ENCODE assay signal across 8 cellular contexts in the genomic region with DNA sequence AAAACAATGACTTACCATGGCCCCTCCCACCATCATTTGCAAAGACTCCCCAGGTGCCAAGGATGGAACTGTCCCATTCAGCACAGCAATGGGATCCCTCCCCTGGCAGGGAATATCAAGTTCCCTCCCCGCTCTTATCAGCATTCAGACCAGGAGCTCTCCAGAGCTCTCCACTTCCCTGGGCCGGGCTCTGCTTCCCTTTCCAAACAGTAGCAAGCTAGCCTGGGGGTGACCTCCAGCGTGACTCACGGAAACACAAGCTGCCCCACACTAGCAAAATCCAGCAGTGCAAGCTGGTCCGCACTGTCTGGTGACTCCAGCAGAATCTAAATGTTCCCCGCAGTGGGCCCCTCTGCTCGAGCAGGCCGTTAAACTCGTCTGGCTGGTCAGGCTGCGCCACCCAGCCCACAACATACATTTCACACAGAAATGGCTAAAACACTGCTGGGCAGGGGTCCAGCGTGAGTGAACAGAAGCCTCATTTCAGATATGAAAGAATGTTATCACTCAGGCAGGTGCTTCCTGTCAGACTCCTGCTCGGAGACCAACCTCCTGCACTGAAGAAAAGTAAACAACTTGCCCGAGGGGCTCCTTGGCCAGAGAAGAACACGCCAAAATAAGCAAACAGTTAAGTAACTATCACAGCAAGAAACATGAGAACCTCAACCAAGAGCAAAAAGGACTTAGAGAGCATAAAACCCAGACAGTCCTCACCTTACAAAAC. TPM values are rescaled to one million over a fixed set of nuclear protein-coding genes. Genes with fewer than 3 reads are reported as not detected.
DNase-seq lines count a peak whose midpoint lies in the region; ATAC-seq and TF ChIP-seq lines count a peak whose summit lies in the region.

No MANE protein-coding gene starts in this region.

- no peak overlapping the region for H3K56ac ChIP-seq in mesendoderm (ENCODE audit: low read length)

- peaks cover 75 to 100% (median 90%) of the 10 kb centered on the region in 11 experiments for H3K36me3 ChIP-seq in BLaER1 treated with 17β-estradiol and CSF1 and Interleukin-3, amounts not matched to agents 10 nM and 100 nM
- H3K36me3 ChIP-seq in brain microvascular endothelial cell (replicated peaks): peaks cover 65% of the 10 kb centered on the region
- peaks cover 11% of the 10 kb centered on the region for H3K36me3 ChIP-seq in mesendoderm (ENCODE audit: control insufficient read depth, insufficient read depth, low read length)
- H3K36me3 ChIP-seq in H7 (replicated peaks; ENCODE audit: control insufficient read depth, insufficient read depth, low read length): peaks cover 34% of the 10 kb centered on the region

- H3K4me2 ChIP-seq in BLaER1 treated with 17β-estradiol and CSF1 and Interleukin-3, amounts not matched to agents 10 nM and 100 nM: peak overlapping the region; percentile 62 to 93 (median 83)
- H3K4me2 ChIP-seq in mesendoderm (ENCODE audit: low read length): no peak overlapping the region

- no CpG with 5 or more reads among the region's 14 CpGs for WGBS in mesendoderm (ENCODE audit: extremely low coverage, insufficient coverage, low lambda C conversion rate)

- H3K79me2 ChIP-seq in mesendoderm (ENCODE audit: control insufficient read depth, insufficient read depth, low read length): no peaks in the 10 kb centered on the region

- H3K79me1 ChIP-seq in mesendoderm (ENCODE audit: low read length): no peaks in the 10 kb centered on the region

- H3K4me1 ChIP-seq in BLaER1 treated with 17β-estradiol and CSF1 and Interleukin-3, amounts not matched to agents 10 nM and 100 nM: peaks cover 27 to 52% (median 42%) of the 10 kb centered on the region in 10 experiments
- H3K4me1 ChIP-seq in mesendoderm (ENCODE audit: control insufficient read depth, low read depth, low read length): no peaks in the 10 kb centered on the region

- H4K5ac ChIP-seq in mesendoderm (ENCODE audit: low read length): no peak overlapping the region

- in situ Hi-C loops in brain microvascular endothelial cell (cut with HindIII; ENCODE audit: low pct_ligation_motif_present, low sequenced_read_pairs): no loop called here

- no peak overlapping the region for H3K18ac ChIP-seq in mesendoderm (ENCODE audit: low read length)

- peak overlapping the region in 10 of 11 experiments; percentile 33 to 81 (median 74); a peak in 18 of 22 replicates for H3K9ac ChIP-seq in BLaER1 treated with 17β-estradiol and CSF1 and Interleukin-3, amounts not matched to agents 10 nM and 100 nM
- H3K9ac ChIP-seq in mesendoderm (ENCODE audit: low read length): no peak overlapping the region

- ATAC-seq in GM21723 (IDR thresholded peaks at IDR 0.05; ENCODE audit: unreplicated experiment): no peak
- no peak for ATAC-seq in GM18861 (IDR thresholded peaks at IDR 0.05; ENCODE audit: unreplicated experiment)

- H4K8ac ChIP-seq in mesendoderm (ENCODE audit: low read depth, low read length): no peak overlapping the region

- no peak overlapping the region for H3K23ac ChIP-seq in mesendoderm (ENCODE audit: low read length)

- peak overlapping the region in 7 of 10 experiments; percentile 30 to 49 (median 42); a peak in 13 of 20 replicates for H3K4me3 ChIP-seq in BLaER1 treated with 17β-estradiol and CSF1 and Interleukin-3, amounts not matched to agents 10 nM and 100 nM
- H3K4me3 ChIP-seq in brain microvascular endothelial cell (ENCODE audit: low read depth, low read length) (no peak overlapping the region), mesendoderm (ENCODE audit: low read length) (no peak overlapping the region), H7 (ENCODE audit: insufficient read depth, low read depth, low read length) (no peak overlapping the region)

- DNase-seq in NCI-H1092 treated with DMSO at 0.1 percent for 48 hours (lab: John Stamatoyannopoulos, UW) (peak; percentile 90), brain microvascular endothelial cell (peak; percentile 93), mesendoderm (peak; percentile 33), H7 (no peak), activated gamma-delta T cell treated with Interleukin-2 at 50 U/mL for 16 hours (no peak)

- H3K4ac ChIP-seq in mesendoderm (ENCODE audit: low read depth, low read length): no peak overlapping the region

- H2AK5ac ChIP-seq in mesendoderm (ENCODE audit: low read length): no peak overlapping the region

- H2BK15ac ChIP-seq in mesendoderm (replicated peaks; ENCODE audit: low read depth): no peak overlapping the region

- TF ChIP-seq CTCF in brain microvascular endothelial cell (IDR thresholded peaks at IDR 0.05; ENCODE audit: low read depth, low read length, missing control alignments): no peak

- no peaks in the 10 kb centered on the region for H3K27me3 ChIP-seq in BLaER1 treated with 17β-estradiol and CSF1 and Interleukin-3, amounts not matched to agents 10 nM and 100 nM
- H3K27me3 ChIP-seq in brain microvascular endothelial cell (replicated peaks): no peaks in the 10 kb centered on the region
- no peaks in the 10 kb centered on the region for H3K27me3 ChIP-seq in mesendoderm (ENCODE audit: insufficient read depth, low read length, poor library complexity)
- H3K27me3 ChIP-seq in H7 (ENCODE audit: control insufficient read depth, insufficient read depth, low read length): no peaks in the 10 kb centered on the region

- peaks cover 0 to 14% (median 0%) of the 10 kb centered on the region in 11 experiments; a peak in 2 of 22 replicates for H4K20me1 ChIP-seq in BLaER1 treated with 17β-estradiol and CSF1 and Interleukin-3, amounts not matched to agents 10 nM and 100 nM

- H3K9me3 ChIP-seq in BLaER1 treated with 17β-estradiol and CSF1 and Interleukin-3, amounts not matched to agents 10 nM and 100 nM (replicated peaks in 1 of 11): peaks cover 0 to 25% (median 13%) of the 10 kb centered on the region in 11 experiments; a peak in 20 of 22 replicates

- H2BK5ac ChIP-seq in mesendoderm (ENCODE audit: low read length): no peak overlapping the region

- H2BK120ac ChIP-seq in mesendoderm (ENCODE audit: low read depth, low read length): no peak overlapping the region

- peak overlapping the region; percentile 2 to 91 (median 84); a peak in 20 of 22 replicates for H3K27ac ChIP-seq in BLaER1 treated with 17β-estradiol and CSF1 and Interleukin-3, amounts not matched to agents 10 nM and 100 nM
- H3K27ac ChIP-seq in brain microvascular endothelial cell (peak overlapping the region; percentile 79), mesendoderm (ENCODE audit: low read depth, low read length) (no peak overlapping the region)

RNA-seq across cellular contexts. Expression of gene STAT1, which starts 33.9 kb away (rescaled TPM):
- polyA plus RNA-seq in mesendoderm (2013, experiment 1 of 2): 21.3 TPM
- 21.5 TPM for polyA plus RNA-seq in mesendoderm (2013, experiment 2 of 2)
- total RNA-seq in H7 (2014; rRNA removed; shearing (Covaris generic)): 25.7 and 34.1 TPM in 2 replicates

Comparison
In these comparisons a context has a peak if more than half of its experiments do, and no peak if none do; other contexts are left out.
1. H3K4me3 ChIP-seq: peak in BLaER1 treated with 17β-estradiol and CSF1 and Interleukin-3, amounts not matched to agents 10 nM and 100 nM (7 of 10); none in brain microvascular endothelial cell (single experiment), mesendoderm (single experiment) and H7 (single experiment).
2. DNase-seq: peak in NCI-H1092 treated with DMSO at 0.1 percent for 48 hours (single experiment), brain microvascular endothelial cell (single experiment) and mesendoderm (single experiment); none in H7 (single experiment) and activated gamma-delta T cell treated with Interleukin-2 at 50 U/mL for 16 hours (single experiment).